Comparison of ENCODE assay signal across 15 cellular contexts in genomic region chr19:5969476-5969875, GRCh38. TPM values are rescaled to one million over a fixed set of nuclear protein-coding genes. Genes with fewer than 3 reads are reported as not detected.
DNase-seq lines count a peak whose midpoint lies in the region; ATAC-seq, FAIRE-seq and TF ChIP-seq lines count a peak whose summit lies in the region.
"Had no signal": no experiment of that assay in that cellular context is flagged by ENCODE, and none has a peak within 500 bp of the region (broad histone marks: within the 10 kb centered on the region; RNA-seq: fewer than 3 reads in every experiment).

No MANE protein-coding gene starts in this region.

- no peak for TF ChIP-seq RAD21 in K562 (CRISPR knock-in tag; conservative IDR thresholded peaks at IDR 0.05 in 1 of 2, IDR thresholded peaks at IDR 0.05 in 1 of 2)

- H3K27me3 Mint-ChIP-seq in nephron (ENCODE audit: low read depth): no peaks in the 10 kb centered on the region
- H3K27me3 Mint-ChIP-seq: activated B cell treated with CpG ODN at 0.5 μM for 24 hours had no signal

- no peak for DNase-seq in left ventricle myocardium inferior
- no peak for DNase-seq in cardiac septum (ENCODE audit: low spot score)
- no peak for DNase-seq in K562 (ENCODE audit: extremely low read depth in 1 of 4, low spot score in 3 of 4)
- no peak for DNase-seq in upper lobe of right lung
- no peak for DNase-seq in kidney tubule cell (ENCODE audit: low spot score)
- DNase-seq: activated B cell treated with CpG ODN at 0.5 μM for 24 hours, activated T-cell treated with anti-CD3 and anti-CD28 coated beads for 4 hours, DMS79, GOT3, NCI-H1105, PC-3, SW 1271 had no signal

- H3K27ac ChIP-seq in left ventricle myocardium inferior (replicated peaks): peak overlapping the region; percentile 68
- peak overlapping the region; percentile 51; the same call in 1 of the 3 replicates for H3K27ac ChIP-seq in K562 (ENCODE audit: extremely low read depth, low read depth, low read length)
- peak overlapping the region; percentile 47 for H3K27ac ChIP-seq in upper lobe of right lung

- peak overlapping the region in 2 of 3 experiments; percentile 38 to 57 for H3K27ac Mint-ChIP-seq in nephron

- peaks cover 99% of the 10 kb centered on the region for H3K79me2 ChIP-seq in K562 (ENCODE audit: control insufficient read depth, insufficient read depth, low read length)

- ATAC-seq in K562: no peak
- ATAC-seq in upper lobe of right lung: no peak
- ATAC-seq in HG03469 (IDR thresholded peaks at IDR 0.05; ENCODE audit: unreplicated experiment): no peak
- no peak for ATAC-seq in GM21381 (IDR thresholded peaks at IDR 0.05; ENCODE audit: unreplicated experiment)

- H3K9me3 Mint-ChIP-seq in nephron: no peaks in the 10 kb centered on the region
- H3K9me3 Mint-ChIP-seq: activated B cell treated with CpG ODN at 0.5 μM for 24 hours had no signal

- peak overlapping the region in 1 of 2 experiments; percentile 83; a peak in 2 of 4 replicates for H3K9ac ChIP-seq in K562 (ENCODE audit: insufficient read depth in 1 of 2, low read depth in 2 of 2, low read length in 2 of 2)

- FAIRE-seq in K562 (lab: Jason Lieb, UNC): no peak

- in situ Hi-C loops in K562 (cut with MboI): no loop called here

- H3K4me1 ChIP-seq in left ventricle myocardium inferior (peaks cover 89% of the 10 kb centered on the region), K562 (replicated peaks in 1 of 2; ENCODE audit: control insufficient read depth in 2 of 2, insufficient read depth in 2 of 2, low read length in 2 of 2) (peaks cover 28% of the 10 kb centered on the region in 2 experiments), upper lobe of right lung (peaks cover 53% of the 10 kb centered on the region)

- intact Hi-C loops in left ventricle myocardium inferior (cut with micrococcal nuclease): no loop called here
- intact Hi-C loops in cardiac septum (cut with DNase I): loop anchor here (5.0 kb wide), 2 partner anchors 62 to 167 kb away; no protein-coding TSS in a partner anchor
- intact Hi-C loops in K562 (cut with micrococcal nuclease): no loop called here
- intact Hi-C loops in upper lobe of right lung (cut with DNase I): no loop called here

- CTCF ChIA-PET in K562 (lab: Yijun Ruan, JAX; ENCODE audit: low intra/inter-chr PET ratio): no interaction called here

- TF ChIP-seq EP300 in K562 (IDR thresholded peaks at IDR 0.05; ENCODE audit: low read length): no peak

- no peak overlapping the region for H3K4me3 Mint-ChIP-seq in nephron
- H3K4me3 Mint-ChIP-seq: activated B cell treated with CpG ODN at 0.5 μM for 24 hours had no signal

- WGBS in K562 (ENCODE audit: insufficient coverage, low coverage, missing lambda C conversion rate): 82% methylated on average over 8 of the region's 8 CpGs

- H3K9me1 ChIP-seq in K562 (ENCODE audit: control insufficient read depth, insufficient read depth, low read length): peaks cover 4% of the 10 kb centered on the region

- no TSS peak for BruUV-seq in K562 (replicated peaks; lab: Mats Ljungman, UMichigan)

- no peak overlapping the region for H3K4me3 ChIP-seq in left ventricle myocardium inferior
- no peak overlapping the region for H3K4me3 ChIP-seq in K562
- H3K4me3 ChIP-seq in upper lobe of right lung: no peak overlapping the region

- H3K4me1 Mint-ChIP-seq in nephron: peaks cover 49% of the 10 kb centered on the region

- no peak for TF ChIP-seq POLR2A in K562 (conservative IDR thresholded peaks at IDR 0.05)

- H2AFZ ChIP-seq in K562 (ENCODE audit: low read depth, low read length): no peak overlapping the region

- POLR2A ChIA-PET in K562 (lab: Yijun Ruan, JAX): interaction anchor here (1.4 to 5.0 kb wide), 2 partner anchors 14 to 15 kb away, joined by 3 to 41 read pairs; no protein-coding TSS in a partner anchor

- H3K27me3 ChIP-seq in left ventricle myocardium inferior (ENCODE audit: low read depth): no peaks in the 10 kb centered on the region
- H3K27me3 ChIP-seq in K562 (ENCODE audit: control insufficient read depth in 2 of 2, insufficient read depth in 2 of 2, low read length in 2 of 2): no peaks in the 10 kb centered on the region
- H3K27me3 ChIP-seq in upper lobe of right lung: no peaks in the 10 kb centered on the region

- H4K20me1 ChIP-seq in K562 (replicated peaks; ENCODE audit: control insufficient read depth, insufficient read depth, low read length): peaks cover 61% of the 10 kb centered on the region

- H3K9me3 ChIP-seq in left ventricle myocardium inferior (replicated peaks) (no peaks in the 10 kb centered on the region), K562 (replicated peaks; ENCODE audit: control insufficient read depth, insufficient read depth, low read depth, low read length) (no peaks in the 10 kb centered on the region), upper lobe of right lung (no peaks in the 10 kb centered on the region)

- no peak overlapping the region for H3K4me2 ChIP-seq in K562 (ENCODE audit: insufficient read depth, low read length)

- no peak for TF ChIP-seq CTCF in left ventricle myocardium inferior (IDR thresholded peaks at IDR 0.05; ENCODE audit: borderline replicate concordance)
- TF ChIP-seq CTCF in K562 (IDR thresholded peaks at IDR 0.05 in 2 of 3, conservative IDR thresholded peaks at IDR 0.05 in 1 of 3; ENCODE audit: insufficient read depth in 2 of 3, low read depth in 1 of 3, low read length in 3 of 3): no peak
- no peak for TF ChIP-seq CTCF in nephron (IDR thresholded peaks at IDR 0.05; ENCODE audit: unreplicated experiment in 3 of 3)
- TF ChIP-seq CTCF in upper lobe of right lung (IDR thresholded peaks at IDR 0.05): no peak

- H3K36me3 Mint-ChIP-seq in nephron (ENCODE audit: low read depth): peaks cover 15% of the 10 kb centered on the region

- H3K36me3 ChIP-seq in left ventricle myocardium inferior (peaks cover 9% of the 10 kb centered on the region), K562 (ENCODE audit: control insufficient read depth, insufficient read depth, low read length) (peaks cover 80% of the 10 kb centered on the region; the same call in 2 of the 3 replicates), upper lobe of right lung (peaks cover 15% of the 10 kb centered on the region)

TF ChIP-seq in K562, 482 proteins besides CTCF, POLR2A, EP300 and RAD21 (continues in another document):
- TF ChIP-seq FOXP1 (CRISPR knock-in tag; IDR thresholded peaks at IDR 0.05) (no peak), VEZF1 (CRISPR knock-in tag; IDR thresholded peaks at IDR 0.05) (no peak), ZNF408 (CRISPR knock-in tag; IDR thresholded peaks at IDR 0.05; ENCODE audit: low read depth) (no peak)

RNA-seq across cellular contexts. Expression of gene RANBP3, which starts 8.5 kb away (rescaled TPM):
- total RNA-seq in left ventricle myocardium inferior (54.8 TPM), cardiac septum (49.0 TPM), K562 (2014; rRNA removed) (63.2 and 82.2 TPM in 2 replicates), K562 (2014; rRNA removed; fragmentation: Illumina TruSeq; extraction: Trizol) (42.0 and 48.5 TPM in 2 replicates), K562 (2015; rRNA removed; fragmentation: Illumina TruSeq; extraction: Trizol) (54.4 and 66.7 TPM in 2 replicates), K562 (2021) (63.1 and 70.3 TPM in 2 replicates), upper lobe of right lung (65.5 TPM)
- 101 and 160 TPM in 2 replicates for total RNA-seq in K562 (2011; cell fraction: chromatin; rRNA removed; ENCODE audit: low replicate concordance)
- 112 and 117 TPM in 2 replicates for total RNA-seq in K562 (2011; cell fraction: nucleolus; rRNA removed)
- total RNA-seq in K562 (2011; cell fraction: nucleoplasm; rRNA removed): 92.0 and 98.2 TPM in 2 replicates
- polyA plus RNA-seq in K562 (2011; rRNA removed) (46.6 and 57.6 TPM in 2 replicates), K562 (2014; fragmentation: Illumina TruSeq; extraction: Trizol) (68.9 and 81.9 TPM in 2 replicates), K562 (2014; fragmentation: Nextera tagmentation; extraction: Ambion mirVana) (1 to 10 TPM in 1 of 2 experiments, under 1 TPM in 1; 0.90 to 1.8 TPM), K562 (2014; rRNA removed) (84.7 and 95.1 TPM in 2 replicates)
- polyA plus RNA-seq in K562 (2011; cell fraction: cytosol; rRNA removed): 70.4 and 122 TPM in 2 replicates
- polyA plus RNA-seq in K562 (2011; cell fraction: nucleus; rRNA removed): 84.9 and 193 TPM in 2 replicates
- polyA plus RNA-seq in K562 (2012): 65.4 and 79.1 TPM in 2 replicates
- 29.0 and 45.3 TPM in 2 replicates for polyA minus RNA-seq in K562 (2011; rRNA and poly(A)+ RNA removed)
- polyA minus RNA-seq in K562 (2011; cell fraction: cytosol; rRNA and poly(A)+ RNA removed): 53.6 and 66.7 TPM in 2 replicates
- 32.7 and 38.9 TPM in 2 replicates for polyA minus RNA-seq in K562 (2011; cell fraction: nucleus; rRNA and poly(A)+ RNA removed)

RNA-seq across cellular contexts. Expression of gene CAPS, which starts 55.4 kb away (rescaled TPM):
- total RNA-seq in left ventricle myocardium inferior (6.1 TPM), cardiac septum (2.7 TPM), K562 (2014; rRNA removed) (2.4 and 4.0 TPM in 2 replicates), K562 (2014; rRNA removed; fragmentation: Illumina TruSeq; extraction: Trizol) (0.61 and 0.62 TPM in 2 replicates), K562 (2015; rRNA removed; fragmentation: Illumina TruSeq; extraction: Trizol) (0.91 and 1.7 TPM in 2 replicates), K562 (2021) (1.7 and 2.2 TPM in 2 replicates), upper lobe of right lung (12.5 TPM)
- 3.5 and 9.3 TPM in 2 replicates for total RNA-seq in K562 (2011; cell fraction: chromatin; rRNA removed; ENCODE audit: low replicate concordance)
- total RNA-seq in K562 (2011; cell fraction: nucleolus; rRNA removed): 6.8 and 8.0 TPM in 2 replicates
- total RNA-seq in K562 (2011; cell fraction: nucleoplasm; rRNA removed): 3.4 and 3.8 TPM in 2 replicates
- polyA plus RNA-seq in K562 (2011; rRNA removed) (1.0 and 2.4 TPM in 2 replicates), K562 (2014; fragmentation: Illumina TruSeq; extraction: Trizol) (0.59 and 1.0 TPM in 2 replicates), K562 (2014; fragmentation: Nextera tagmentation; extraction: Ambion mirVana) (under 1 TPM; 0.15 TPM), K562 (2014; rRNA removed) (2.7 and 3.1 TPM in 2 replicates)
- polyA plus RNA-seq in K562 (2011; cell fraction: cytosol; rRNA removed): 2.7 and 2.8 TPM in 2 replicates
- 5.7 and 7.4 TPM in 2 replicates for polyA plus RNA-seq in K562 (2011; cell fraction: nucleus; rRNA removed)
- polyA plus RNA-seq in K562 (2012): 1.5 and 4.5 TPM in 2 replicates
- polyA minus RNA-seq in K562 (2011; rRNA and poly(A)+ RNA removed): 0.42 and 0.54 TPM in 2 replicates
- 1.1 and 1.4 TPM in 2 replicates for polyA minus RNA-seq in K562 (2011; cell fraction: cytosol; rRNA and poly(A)+ RNA removed)
- polyA minus RNA-seq in K562 (2011; cell fraction: nucleus; rRNA and poly(A)+ RNA removed): 1.00 and 1.8 TPM in 2 replicates
